ENCODE assay signal across 8 cellular contexts in the genomic region with DNA sequence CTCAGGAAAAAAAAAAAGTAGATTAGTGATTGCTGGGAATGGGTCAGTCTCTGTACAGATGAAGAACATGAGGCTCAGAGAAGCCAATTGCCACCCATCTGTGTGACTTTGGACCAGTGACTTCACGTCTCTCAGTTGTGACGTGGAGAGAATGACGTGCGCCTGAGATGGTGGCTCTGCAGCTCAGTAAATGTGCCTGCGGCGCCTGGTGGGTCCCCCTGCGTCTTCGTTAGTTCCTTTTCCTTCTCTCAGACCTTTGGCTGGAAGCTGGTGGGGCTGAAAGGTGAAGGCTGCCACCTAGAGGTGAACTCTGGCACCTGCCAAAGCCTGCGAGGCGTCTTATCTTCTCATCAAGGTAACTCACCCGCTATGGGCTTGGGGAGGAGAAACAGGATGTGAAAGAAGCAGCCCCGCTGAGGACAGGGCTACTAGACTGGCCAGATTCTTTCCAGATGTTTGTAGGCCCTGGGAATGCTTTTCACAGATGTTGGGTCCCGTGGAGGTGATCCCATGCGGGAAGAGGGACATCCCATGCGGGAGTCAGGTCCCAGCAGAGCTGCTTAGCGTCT. TPM values are rescaled to one million over a fixed set of nuclear protein-coding genes. Genes with fewer than 3 reads are reported as not detected.
DNase-seq lines count a peak whose midpoint lies in the region; TF ChIP-seq lines count a peak whose summit lies in the region.

No MANE protein-coding gene starts in this region.

- CTCF ChIA-PET in RWPE1 (lab: Yijun Ruan, JAX) = interaction anchor here (0.6 to 2.0 kb wide), 17 partner anchors 9 to 194 kb away, joined by 3 to 39 read pairs (median 4); partner anchors contain the start of gene E2F2

- H3K9me3 ChIP-seq in DOHH2 (ENCODE audit: control insufficient read depth, insufficient read depth, low read length) = no peaks in the 10 kb centered on the region
- no peaks in the 10 kb centered on the region for H3K9me3 ChIP-seq in HAP-1
- H3K9me3 ChIP-seq in MG63 = no peaks in the 10 kb centered on the region
- no peaks in the 10 kb centered on the region for H3K9me3 ChIP-seq in neutrophil
- H3K9me3 ChIP-seq in subcutaneous abdominal adipose tissue (ENCODE audit: control insufficient read depth in 5 of 5, low read length in 5 of 5) = no peaks in the 10 kb centered on the region

- in situ Hi-C loops in HAP-1 (cut with MboI; ENCODE audit: low sequenced_read_pairs) = loop anchor here (5.0 to 10.0 kb wide), 2 partner anchors 98 to 215 kb away; no protein-coding TSS in a partner anchor

- TF ChIP-seq CTCF in DOHH2 (IDR thresholded peaks at IDR 0.05; ENCODE audit: low read depth, low read length, poor library complexity, severe bottlenecking) (peak; percentile 97), RWPE1 (conservative IDR thresholded peaks at IDR 0.05; ENCODE audit: low read depth) (peak; percentile 95), fibroblast of the aortic adventitia (IDR thresholded peaks at IDR 0.05; ENCODE audit: insufficient read depth, low read length) (peak; percentile 96), neutrophil (IDR thresholded peaks at IDR 0.05) (peak; percentile 95)

- H3K27ac ChIP-seq in DOHH2 (ENCODE audit: low read depth, low read length) (peak overlapping the region; percentile 50), RWPE1 (no peak overlapping the region), neutrophil (peak overlapping the region; percentile 46), subcutaneous abdominal adipose tissue (ENCODE audit: low read depth, low read length) (no peak overlapping the region)

- POLR2A ChIA-PET in RWPE1 (lab: Yijun Ruan, JAX; ENCODE audit: low non-redundant PET) = interaction anchor here (0.6 kb wide), 2 partner anchors 42 to 422 kb away, joined by 3 read pairs; no protein-coding TSS in a partner anchor

- H3K9me2 ChIP-seq in DOHH2 (replicated peaks; ENCODE audit: control insufficient read depth, low read length) = no peaks in the 10 kb centered on the region

- H4K20me1 ChIP-seq in DOHH2 (ENCODE audit: control insufficient read depth, insufficient read depth, low read depth, low read length) = no peaks in the 10 kb centered on the region

- H3K9ac ChIP-seq in subcutaneous abdominal adipose tissue (ENCODE audit: low read length in 5 of 5) = no peak overlapping the region

- H3K4me2 ChIP-seq in DOHH2 (ENCODE audit: low read length) = peak overlapping the region; percentile 56

- no peaks in the 10 kb centered on the region for H3K79me2 ChIP-seq in DOHH2 (ENCODE audit: control insufficient read depth, low read length)

- H3K4me3 ChIP-seq in DOHH2 (ENCODE audit: low read length) (peak overlapping the region; percentile 60), HAP-1 (peak overlapping the region; percentile 9; the same call in 1 of the 2 replicates), MG63 (no peak overlapping the region), fibroblast of the aortic adventitia (ENCODE audit: low read depth, low read length) (peak overlapping the region; percentile 43), neutrophil (ENCODE audit: low read depth in 1 of 2, low read length in 1 of 2) (no peak overlapping the region), subcutaneous abdominal adipose tissue (ENCODE audit: low read depth in 1 of 5, low read length in 5 of 5) (peak overlapping the region in 4 of 5 donors; percentile 3 to 50 (median 33))

- no peaks in the 10 kb centered on the region for H3K36me3 ChIP-seq in DOHH2 (ENCODE audit: control insufficient read depth, low read length)
- no peaks in the 10 kb centered on the region for H3K36me3 ChIP-seq in HAP-1 (replicated peaks)
- H3K36me3 ChIP-seq in MG63 = no peaks in the 10 kb centered on the region
- H3K36me3 ChIP-seq in neutrophil = no peaks in the 10 kb centered on the region
- no peaks in the 10 kb centered on the region for H3K36me3 ChIP-seq in subcutaneous abdominal adipose tissue (ENCODE audit: control insufficient read depth in 5 of 5, insufficient read depth in 5 of 5, low read length in 5 of 5)

- H3F3A ChIP-seq in DOHH2 (ENCODE audit: control insufficient read depth, insufficient read depth) = peaks cover 15% of the 10 kb centered on the region

- DNase-seq in HAP-1 (ENCODE audit: low spot score in 2 of 2) = peak; percentile 93 to 94
- peak; percentile 82 for DNase-seq in MG63
- peak; percentile 89 for DNase-seq in RWPE1 (ENCODE audit: low spot score)
- DNase-seq in activated T-helper 1 cell treated with Interleukin-2 at 50 U/mL for 16 hours (ENCODE audit: low read depth) = peak; percentile 84
- DNase-seq in fibroblast of the aortic adventitia (ENCODE audit: low read depth) = peak; percentile 91

- H3K27me3 ChIP-seq in DOHH2 (ENCODE audit: control insufficient read depth, low read length) = no peaks in the 10 kb centered on the region
- peaks cover 3% of the 10 kb centered on the region; the same call in 1 of the 2 replicates for H3K27me3 ChIP-seq in HAP-1 (ENCODE audit: low read depth)
- H3K27me3 ChIP-seq in MG63 = no peaks in the 10 kb centered on the region
- H3K27me3 ChIP-seq in neutrophil = peaks cover 5% of the 10 kb centered on the region
- H3K27me3 ChIP-seq in subcutaneous abdominal adipose tissue (ENCODE audit: control insufficient read depth in 5 of 5, insufficient read depth in 4 of 5, low read length in 5 of 5) = no peaks in the 10 kb centered on the region

- H3K4me1 ChIP-seq in DOHH2 (ENCODE audit: control insufficient read depth, low read length) (peaks cover 56% of the 10 kb centered on the region), HAP-1 (peaks cover 4% of the 10 kb centered on the region), neutrophil (ENCODE audit: control insufficient read depth in 1 of 2, insufficient read depth in 1 of 2, low read depth in 1 of 2, low read length in 1 of 2) (peaks cover 25 to 29% of the 10 kb centered on the region in 2 experiments), subcutaneous abdominal adipose tissue (ENCODE audit: control insufficient read depth in 5 of 5, insufficient read depth in 5 of 5, low read length in 5 of 5) (peaks cover 3 to 8% (median 6%) of the 10 kb centered on the region in 5 donors)

RNA-seq across cellular contexts. Expression of gene E2F2, which starts 8.7 kb away (rescaled TPM):
- 4.3 and 6.9 TPM in 2 replicates for total RNA-seq in MG63 (2014; rRNA removed; shearing (Covaris generic); ENCODE audit: low replicate concordance)
- total RNA-seq in fibroblast of the aortic adventitia (ENCODE audit: low replicate concordance) = 5.6 TPM in 1 of 2 replicates, not detected in the other

RNA-seq across cellular contexts. Expression of gene ID3, which starts 19.5 kb away (rescaled TPM):
- total RNA-seq in MG63 (2014; rRNA removed; shearing (Covaris generic); ENCODE audit: low replicate concordance) = 190 and 463 TPM in 2 replicates
- 51.8 and 673 TPM in 2 replicates for total RNA-seq in fibroblast of the aortic adventitia (ENCODE audit: low replicate concordance)

RNA-seq across cellular contexts. Expression of gene ASAP3, which starts 55.8 kb away (rescaled TPM):
- 8.4 and 17.3 TPM in 2 replicates for total RNA-seq in MG63 (2014; rRNA removed; shearing (Covaris generic); ENCODE audit: low replicate concordance)
- 46.9 and 65.3 TPM in 2 replicates for total RNA-seq in fibroblast of the aortic adventitia (ENCODE audit: low replicate concordance)

Comparison
In these comparisons a context has a peak if more than half of its experiments do, and no peak if none do; other contexts are left out.
1. H3K27ac ChIP-seq: peak in DOHH2 (single experiment) and neutrophil (single experiment); none in RWPE1 (single experiment) and subcutaneous abdominal adipose tissue (single experiment).
2. H3K4me3 ChIP-seq: peak in DOHH2 (single experiment), HAP-1 (single experiment), fibroblast of the aortic adventitia (single experiment) and subcutaneous abdominal adipose tissue (4 of 5); none in MG63 (single experiment) and neutrophil (0 of 2).
3. Peak in every context shown above with its lines, with median percentiles within 50 percentile points of each other: CTCF ChIP-seq and DNase-seq.